Comparison of ENCODE assay signal across 1 cellular context in genomic region chr10:22476601-22477364, GRCh38.
TF ChIP-seq lines count a peak whose summit lies in the region.

No MANE protein-coding gene starts in this region.

TF ChIP-seq in IMR-90, 13 proteins besides CTCF, POLR2A, EP300 and RAD21 (continued from another document):
- TF ChIP-seq NFE2L2 (IDR thresholded peaks at IDR 0.05; ENCODE audit: low read depth, low read length), result no peak
- TF ChIP-seq SMC3 (IDR thresholded peaks at IDR 0.05; ENCODE audit: low read depth, low read length), result no peak
- no peak for TF ChIP-seq CHD1 (IDR thresholded peaks at IDR 0.05; ENCODE audit: low read depth, low read length)
- TF ChIP-seq, protein P1, sequence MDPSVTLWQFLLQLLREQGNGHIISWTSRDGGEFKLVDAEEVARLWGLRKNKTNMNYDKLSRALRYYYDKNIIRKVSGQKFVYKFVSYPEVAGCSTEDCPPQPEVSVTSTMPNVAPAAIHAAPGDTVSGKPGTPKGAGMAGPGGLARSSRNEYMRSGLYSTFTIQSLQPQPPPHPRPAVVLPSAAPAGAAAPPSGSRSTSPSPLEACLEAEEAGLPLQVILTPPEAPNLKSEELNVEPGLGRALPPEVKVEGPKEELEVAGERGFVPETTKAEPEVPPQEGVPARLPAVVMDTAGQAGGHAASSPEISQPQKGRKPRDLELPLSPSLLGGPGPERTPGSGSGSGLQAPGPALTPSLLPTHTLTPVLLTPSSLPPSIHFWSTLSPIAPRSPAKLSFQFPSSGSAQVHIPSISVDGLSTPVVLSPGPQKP (IDR thresholded peaks at IDR 0.05; ENCODE audit: borderline replicate concordance, low read depth, low read length), result no peak
